In genomic region chr14:58072288-58073071, GRCh38 we compare ENCODE assay signal across 8 cellular contexts.
DNase-seq lines count a peak whose midpoint lies in the region; ATAC-seq and TF ChIP-seq lines count a peak whose summit lies in the region.

No MANE protein-coding gene starts in this region.

- no peaks in the 10 kb centered on the region for H3K9me2 ChIP-seq in GM23248 (ENCODE audit: insufficient read depth)
- no peaks in the 10 kb centered on the region for H3K9me2 ChIP-seq in hepatocyte (replicated peaks; ENCODE audit: insufficient read depth)

- no peak overlapping the region for H3K27ac ChIP-seq in GM23248
- no peak overlapping the region for H3K27ac ChIP-seq in Peyer's patch
- no peak overlapping the region for H3K27ac ChIP-seq in hepatocyte
- H3K27ac ChIP-seq in gastrocnemius medialis, result no peak overlapping the region

- intact Hi-C loops in gastrocnemius medialis (cut with DNase I; ENCODE audit: low total_unique reads), result loop anchor here (5.0 kb wide), 1 partner anchor 585 kb away; no protein-coding TSS in a partner anchor

- peak; percentile 58 to 65 for ATAC-seq in gastrocnemius medialis

- WGBS in GM23248 (ENCODE audit: low coverage in 1 of 2, low lambda C conversion rate in 2 of 2, missing lambda C conversion rate in 2 of 2), 2 experiments, result 18% methylated on average over 17 of the region's 17 CpGs
- WGBS in hepatocyte (ENCODE audit: low lambda C conversion rate, missing lambda C conversion rate), result 39% methylated on average over 17 of the region's 17 CpGs

- H3K9me3 ChIP-seq in GM23248 (ENCODE audit: low read depth) (no peaks in the 10 kb centered on the region), Peyer's patch (no peaks in the 10 kb centered on the region), hepatocyte (ENCODE audit: low read depth) (no peaks in the 10 kb centered on the region), gastrocnemius medialis (no peaks in the 10 kb centered on the region)

- in situ Hi-C loops in GM23248 (cut with MboI), result loop anchor here (25.0 kb wide), 1 partner anchor 585 kb away; the partner anchor contains the start of gene CCDC198
- in situ Hi-C loops in gastrocnemius medialis (cut with MboI; ENCODE audit: low sequenced_read_pairs in 4 of 4), result loop anchor here in 2 of 4 donors (10.0 to 25.0 kb wide), 2 partner anchors 585 to 588 kb away; partner anchors contain the start of gene CCDC198 (in 1 of the 2)

- H3F3A ChIP-seq in GM23248 (ENCODE audit: insufficient read depth), result peaks cover 6% of the 10 kb centered on the region

- H4K20me1 ChIP-seq in GM23248 (ENCODE audit: insufficient read depth) (no peaks in the 10 kb centered on the region), hepatocyte (ENCODE audit: insufficient read depth, poor library complexity, severe bottlenecking) (no peaks in the 10 kb centered on the region)

- no peak for TF ChIP-seq POLR2A in Peyer's patch (IDR thresholded peaks at IDR 0.05)
- no peak for TF ChIP-seq POLR2A in gastrocnemius medialis (IDR thresholded peaks at IDR 0.05)

- DNase-seq in ELF-1 (ENCODE audit: low read depth, low spot score) (peak; percentile 73), GM23248 (peak; percentile 78), LNCaP clone FGC (ENCODE audit: low read depth) (peak; percentile 46), Peyer's patch (peak in 1 of 3 donors; percentile 52), amniotic epithelial cell (ENCODE audit: low read depth) (peak; percentile 68), hepatocyte (ENCODE audit: low spot score) (peak; percentile 80), gastrocnemius medialis (no peak), epidermal melanocyte (ENCODE audit: insufficient read length, low spot score) (no peak)

- H2AFZ ChIP-seq in GM23248 (peak overlapping the region; percentile 38; the same call in 1 of the 2 replicates), hepatocyte (no peak overlapping the region)

- peak; percentile 75 for TF ChIP-seq CTCF in LNCaP clone FGC (IDR thresholded peaks at IDR 0.05; ENCODE audit: control insufficient read depth, extremely low read depth, insufficient read depth)
- peak in 5 of 6 experiments; percentile 28 to 69 (median 64) for TF ChIP-seq CTCF in Peyer's patch (IDR thresholded peaks at IDR 0.05)
- TF ChIP-seq CTCF in hepatocyte (IDR thresholded peaks at IDR 0.05; ENCODE audit: poor library complexity), result peak; percentile 84
- TF ChIP-seq CTCF in gastrocnemius medialis (IDR thresholded peaks at IDR 0.05 in 4 of 5, conservative IDR thresholded peaks at IDR 0.05 in 1 of 5), result peak; percentile 19 to 63 (median 49)

- H3K79me2 ChIP-seq in GM23248 (ENCODE audit: insufficient read depth), result no peaks in the 10 kb centered on the region
- no peaks in the 10 kb centered on the region for H3K79me2 ChIP-seq in hepatocyte

- no peaks in the 10 kb centered on the region for H3K36me3 ChIP-seq in GM23248 (ENCODE audit: low read depth)
- no peaks in the 10 kb centered on the region for H3K36me3 ChIP-seq in Peyer's patch
- H3K36me3 ChIP-seq in hepatocyte (replicated peaks; ENCODE audit: insufficient read depth, low read depth), result no peaks in the 10 kb centered on the region
- H3K36me3 ChIP-seq in gastrocnemius medialis, result no peaks in the 10 kb centered on the region

- peaks cover 9% of the 10 kb centered on the region for H3K4me1 ChIP-seq in GM23248 (ENCODE audit: insufficient read depth)
- peaks cover 0 to 10% (median 0%) of the 10 kb centered on the region in 4 donors for H3K4me1 ChIP-seq in Peyer's patch
- H3K4me1 ChIP-seq in hepatocyte (ENCODE audit: insufficient read depth), result no peaks in the 10 kb centered on the region
- H3K4me1 ChIP-seq in gastrocnemius medialis, result no peaks in the 10 kb centered on the region

- peak overlapping the region; percentile 62 for H3K4me2 ChIP-seq in GM23248 (ENCODE audit: unreplicated experiment)
- H3K4me2 ChIP-seq in hepatocyte, result peak overlapping the region; percentile 69

- peak overlapping the region; percentile 59 for H3K4me3 ChIP-seq in GM23248
- no peak overlapping the region for H3K4me3 ChIP-seq in LNCaP clone FGC (ENCODE audit: low read depth, low read length)
- H3K4me3 ChIP-seq in Peyer's patch, result peak overlapping the region in 1 of 4 donors; percentile 8
- H3K4me3 ChIP-seq in hepatocyte, result no peak overlapping the region
- peak overlapping the region in 3 of 4 donors; percentile 22 to 44 (median 27) for H3K4me3 ChIP-seq in gastrocnemius medialis

- H3K27me3 ChIP-seq in GM23248 (replicated peaks; ENCODE audit: insufficient read depth) (no peaks in the 10 kb centered on the region), Peyer's patch (no peaks in the 10 kb centered on the region), hepatocyte (no peaks in the 10 kb centered on the region), gastrocnemius medialis (no peaks in the 10 kb centered on the region)

- no peak overlapping the region for H3K9ac ChIP-seq in GM23248

Comparison
In these comparisons a context has a peak if more than half of its experiments do, and no peak if none do; other contexts are left out.
1. DNase-seq: peak in ELF-1 (single experiment), GM23248 (single experiment), LNCaP clone FGC (single experiment), amniotic epithelial cell (single experiment) and hepatocyte (single experiment); none in gastrocnemius medialis (0 of 2) and epidermal melanocyte (single experiment).
2. H3K4me3 ChIP-seq: peak in GM23248 (single experiment) and gastrocnemius medialis (3 of 4); none in LNCaP clone FGC (single experiment) and hepatocyte (single experiment).
3. Peak in every context shown above with its lines, with median percentiles within 50 percentile points of each other: CTCF ChIP-seq.